ENCODE assay signal across 25 cellular contexts in genomic region chr13:79992111-79992510, GRCh38.
"Had no signal": no experiment of that assay in that cellular context is flagged by ENCODE, and none has a peak within 500 bp of the region (broad histone marks: within the 10 kb centered on the region; RNA-seq: fewer than 3 reads in every experiment).

No MANE protein-coding gene starts in this region.

- ATAC-seq: left lobe of liver; mucosa of descending colon; natural killer cell treated with Interleukin-12 subunit alpha and Interleukin-12 subunit beta and Interleukin-15 and Interleukin-18, amount 100 ng/mL, for 72 hours; right cardiac atrium; stimulated activated naive CD8-positive, alpha-beta T cell treated with anti-CD3 and anti-CD28 coated beads, Interleukin-15, amount 100 ng/mL, for 72 hours had no signal

- H3K4me3 ChIP-seq: coronary artery, esophagus muscularis mucosa, lung, mucosa of descending colon, prostate gland, skin epidermis, spleen, suprapubic skin, transverse colon, vagina had no signal

- H3K9ac ChIP-seq: parathyroid adenoma had no signal

- H2AFZ ChIP-seq: parathyroid adenoma had no signal

- H3K4me1 Mint-ChIP-seq: mesothelial cell of epicardium; naive B cell; stimulated activated naive CD8-positive, alpha-beta T cell treated with anti-CD3 and anti-CD28 coated beads, Interleukin-15, amount 100 ng/mL, for 72 hours had no signal

- H3K9me3 Mint-ChIP-seq: memory B cell had no signal

- H3K27me3 Mint-ChIP-seq: stimulated activated naive CD8-positive, alpha-beta T cell treated with anti-CD3 and anti-CD28 coated beads, Interleukin-15, amount 100 ng/mL, for 72 hours had no signal

- H3K4me1 ChIP-seq: esophagus muscularis mucosa, parathyroid adenoma, prostate gland, spleen, suprapubic skin, vagina had no signal

- H3K27ac Mint-ChIP-seq: memory B cell; mesothelial cell of epicardium; naive B cell; natural killer cell treated with Interleukin-12 subunit alpha and Interleukin-12 subunit beta and Interleukin-15 and Interleukin-18, amount 100 ng/mL, for 72 hours; stimulated activated naive CD8-positive, alpha-beta T cell treated with anti-CD3 and anti-CD28 coated beads, Interleukin-15, amount 100 ng/mL, for 72 hours had no signal

- H3K9me3 ChIP-seq: esophagus muscularis mucosa, mucosa of descending colon, neutrophil, prostate gland, spleen, suprapubic skin, transverse colon, vagina had no signal

- H3K27me3 ChIP-seq: esophagus muscularis mucosa, neutrophil, spleen, suprapubic skin, transverse colon, vagina had no signal

- H3K4me3 Mint-ChIP-seq: memory B cell; mesothelial cell of epicardium; naive B cell; natural killer cell treated with Interleukin-12 subunit alpha and Interleukin-12 subunit beta and Interleukin-15 and Interleukin-18, amount 100 ng/mL, for 72 hours; neural crest cell; stimulated activated naive CD8-positive, alpha-beta T cell treated with anti-CD3 and anti-CD28 coated beads, Interleukin-15, amount 100 ng/mL, for 72 hours had no signal

- DNase-seq: dermis blood vessel endothelial cell; effector memory CD4-positive, alpha-beta T cell; kidney; mucosa of descending colon; naive B cell; right cardiac atrium; spleen; stimulated activated CD4-positive, alpha-beta T cell treated with anti-CD3 and anti-CD28 coated beads, Interleukin-2, amount 100 ng/mL, for 48 hours; stimulated activated naive CD4-positive, alpha-beta T cell; stimulated activated naive CD8-positive, alpha-beta T cell treated with anti-CD3 and anti-CD28 coated beads, Interleukin-15, amount 100 ng/mL, for 72 hours; transverse colon had no signal

- H3K27ac ChIP-seq: coronary artery, esophagus muscularis mucosa, neutrophil, parathyroid adenoma, prostate gland, skin epidermis, spleen, suprapubic skin, transverse colon, vagina had no signal

- H3K79me2 ChIP-seq: parathyroid adenoma had no signal

- H3K36me3 Mint-ChIP-seq: memory B cell; mesothelial cell of epicardium; naive B cell; natural killer cell treated with Interleukin-12 subunit alpha and Interleukin-12 subunit beta and Interleukin-15 and Interleukin-18, amount 100 ng/mL, for 72 hours had no signal

- H3K36me3 ChIP-seq: esophagus muscularis mucosa, neutrophil, prostate gland, spleen, suprapubic skin, transverse colon, vagina had no signal
